Comparison of ENCODE assay signal across 8 cellular contexts in genomic region chr17:74089869-74090464, GRCh38.
DNase-seq lines count a peak whose midpoint lies in the region; ATAC-seq and TF ChIP-seq lines count a peak whose summit lies in the region.

No MANE protein-coding gene starts in this region.

- H3K27me3 ChIP-seq in cardiac muscle cell, result no peaks in the 10 kb centered on the region
- no peaks in the 10 kb centered on the region for H3K27me3 ChIP-seq in right atrium auricular region

- no peak overlapping the region for H3K4me3 ChIP-seq in cardiac muscle cell
- H3K4me3 ChIP-seq in right atrium auricular region, result no peak overlapping the region
- no peak overlapping the region for H3K4me3 ChIP-seq in fibroblast of pulmonary artery (replicated peaks; ENCODE audit: low read depth, low read length)
- H3K4me3 ChIP-seq in skeletal muscle cell (ENCODE audit: low read depth, low read length), result no peak overlapping the region

- H3K9me3 ChIP-seq in cardiac muscle cell (ENCODE audit: low read depth) (no peaks in the 10 kb centered on the region), right atrium auricular region (peaks cover 0 to 14% of the 10 kb centered on the region in 2 donors)

- H3K4me1 ChIP-seq in cardiac muscle cell (ENCODE audit: low read depth), result no peaks in the 10 kb centered on the region
- H3K4me1 ChIP-seq in right atrium auricular region, result no peaks in the 10 kb centered on the region

- no peaks in the 10 kb centered on the region for H3K36me3 ChIP-seq in cardiac muscle cell
- no peaks in the 10 kb centered on the region for H3K36me3 ChIP-seq in right atrium auricular region

- TF ChIP-seq CTCF in cardiac muscle cell (IDR thresholded peaks at IDR 0.05; ENCODE audit: low read depth, low read length), result peak; percentile 88
- TF ChIP-seq CTCF in right atrium auricular region (IDR thresholded peaks at IDR 0.05), result no peak
- peak; percentile 74 for TF ChIP-seq CTCF in VCaP (conservative IDR thresholded peaks at IDR 0.05)
- peak; percentile 70 for TF ChIP-seq CTCF in fibroblast of pulmonary artery (IDR thresholded peaks at IDR 0.05; ENCODE audit: low read length, missing control alignments)

- no peak for ATAC-seq in HG03045 (IDR thresholded peaks at IDR 0.05; ENCODE audit: unreplicated experiment)
- ATAC-seq in HG03457 (IDR thresholded peaks at IDR 0.05; ENCODE audit: unreplicated experiment), result no peak

- peak; percentile 53 to 67 for DNase-seq in cardiac muscle cell (ENCODE audit: low read depth in 1 of 2, low spot score in 1 of 2)
- no peak for DNase-seq in right atrium auricular region (ENCODE audit: low spot score)
- DNase-seq in NCI-H146 treated with DMSO at 0.1 percent for 48 hours (lab: John Stamatoyannopoulos, UW; ENCODE audit: unreplicated experiment), result peak; percentile 16
- peak; percentile 49 for DNase-seq in fibroblast of pulmonary artery (ENCODE audit: low read depth)
- DNase-seq in skeletal muscle cell (ENCODE audit: low read depth), result peak; percentile 4

- H3K27ac ChIP-seq in cardiac muscle cell (no peak overlapping the region), right atrium auricular region (no peak overlapping the region), VCaP (no peak overlapping the region)

Comparison
In these comparisons a context has a peak if more than half of its experiments do, and no peak if none do; other contexts are left out.
1. CTCF ChIP-seq: peak in cardiac muscle cell (single experiment), VCaP (single experiment) and fibroblast of pulmonary artery (single experiment); none in right atrium auricular region (0 of 2).